In the genomic region with DNA sequence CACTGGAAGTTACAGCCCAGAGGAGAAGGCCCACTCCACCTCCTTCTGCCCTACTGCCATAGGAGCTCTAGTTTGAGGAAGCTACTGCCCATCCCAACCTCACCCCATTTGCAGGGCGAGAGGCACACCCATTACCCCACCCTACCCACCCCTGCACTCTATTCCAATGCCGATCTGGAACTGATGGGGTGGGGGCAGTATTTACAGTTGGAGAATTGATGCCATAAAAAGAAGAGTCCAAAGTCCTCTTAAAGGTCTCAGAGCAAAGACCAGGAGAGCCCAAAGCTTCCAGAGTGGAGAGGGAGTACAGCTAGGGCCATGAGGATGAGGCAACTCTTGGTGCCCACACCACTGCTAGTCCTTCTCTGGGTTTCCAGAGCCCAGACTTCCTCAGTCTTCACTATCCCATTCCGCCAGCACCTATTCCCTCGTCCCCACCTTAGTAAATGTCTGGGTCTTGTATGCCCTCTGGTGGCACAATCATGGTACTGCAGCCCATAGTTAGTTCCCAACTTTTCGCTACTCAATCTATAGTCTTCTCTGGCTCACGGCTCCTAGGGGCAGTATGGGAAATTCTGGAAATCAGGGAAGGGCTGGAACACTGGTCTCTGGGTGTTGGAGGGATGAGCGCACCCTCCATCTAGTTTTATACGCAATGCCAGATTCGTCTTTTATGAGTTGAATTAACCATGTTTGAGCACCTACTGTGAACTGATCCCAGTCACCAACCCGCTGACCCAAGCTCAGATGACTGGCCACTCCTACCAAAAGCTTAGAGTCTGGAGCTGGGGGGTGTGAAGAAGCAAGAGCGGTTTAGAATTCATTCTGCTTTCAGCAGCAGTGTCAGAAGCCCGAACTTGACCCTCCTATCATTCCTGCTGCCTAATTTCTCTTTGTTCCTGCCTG, we compare ENCODE assay signal across 7 cellular contexts. TPM values are rescaled to one million over a fixed set of nuclear protein-coding genes. Genes with fewer than 3 reads are reported as not detected.
DNase-seq lines count a peak whose midpoint lies in the region; TF ChIP-seq lines count a peak whose summit lies in the region.

No MANE protein-coding gene starts in this region.

- WGBS in ovary, 3 donors = 21 to 22% (median 22%) methylated on average over 12 of the region's 12 CpGs

- H3K4me1 ChIP-seq in ovary (ENCODE audit: insufficient read depth) = no peaks in the 10 kb centered on the region

- H3K27me3 ChIP-seq in MG63 = no peaks in the 10 kb centered on the region
- no peaks in the 10 kb centered on the region for H3K27me3 ChIP-seq in ovary

- no peaks in the 10 kb centered on the region for H3K36me3 ChIP-seq in MG63
- H3K36me3 ChIP-seq in ovary = no peaks in the 10 kb centered on the region

- intact Hi-C loops in ovary (cut with DNase I) = loop anchor here (1.0 to 5.0 kb wide), 3 partner anchors 43 to 44 kb away; no protein-coding TSS in a partner anchor

- TF ChIP-seq CTCF in GM12872 (IDR thresholded peaks at IDR 0.05; ENCODE audit: insufficient read depth, low read depth, low read length) (peak; percentile 97), ovary (IDR thresholded peaks at IDR 0.05) (peak; percentile 81 to 96 (median 92))

- no peak for TF ChIP-seq POLR2A in ovary (IDR thresholded peaks at IDR 0.05)

- H3K9me3 ChIP-seq in MG63 (no peaks in the 10 kb centered on the region), ovary (no peaks in the 10 kb centered on the region)

- H3K4me3 ChIP-seq in MG63 (no peak overlapping the region), ovary (no peak overlapping the region)

- DNase-seq in MG63 (peak; percentile 56), SHP77 (lab: John Stamatoyannopoulos, UW) (peak; percentile 53 to 61), germinal center (ENCODE audit: low spot score) (peak; percentile 77), ovary (peak; percentile 71 to 85 (median 75)), cortex of kidney (lab: John Stamatoyannopoulos, UW) (no peak)
- DNase-seq in activated naive CD4-positive, alpha-beta T cell treated with anti-CD3 and anti-CD28 coated beads, Interleukin-2, amount 50 U/mL, for 16 hours = peak; percentile 48

- no peak overlapping the region for H3K27ac ChIP-seq in ovary

- no peak for TF ChIP-seq EP300 in ovary (IDR thresholded peaks at IDR 0.05)

RNA-seq across cellular contexts. Expression of gene ADCY6, which starts 6.9 kb away (rescaled TPM):
- total RNA-seq in MG63 (2014; rRNA removed; shearing (Covaris generic); ENCODE audit: low replicate concordance) = 30.4 and 40.0 TPM in 2 replicates
- total RNA-seq in ovary = 10 to 100 TPM; 14.8 to 83.3 (median 51.9) TPM
- polyA plus RNA-seq in ovary = 10 to 100 TPM; 25.4 to 28.1 TPM

RNA-seq across cellular contexts. Expression of gene CACNB3, which starts 22.5 kb away (rescaled TPM):
- 13.9 and 19.0 TPM in 2 replicates for total RNA-seq in MG63 (2014; rRNA removed; shearing (Covaris generic); ENCODE audit: low replicate concordance)
- 100 to 1,000 TPM in 3 of 7 donors, 10 to 100 TPM in 4; 24.1 to 162 (median 92.3) TPM for total RNA-seq in ovary
- 10 to 100 TPM; 29.5 to 50.5 TPM for polyA plus RNA-seq in ovary

RNA-seq across cellular contexts. Expression of gene DDX23, which starts 56.2 kb away (rescaled TPM):
- 76.0 and 85.0 TPM in 2 replicates for total RNA-seq in MG63 (2014; rRNA removed; shearing (Covaris generic); ENCODE audit: low replicate concordance)
- 10 to 100 TPM; 48.0 to 82.2 (median 70.5) TPM for total RNA-seq in ovary
- polyA plus RNA-seq in ovary = 100 to 1,000 TPM in 1 of 2 donors, 10 to 100 TPM in 1; 60.0 to 108 TPM
